Comparison of ENCODE assay signal across 8 cellular contexts in genomic region chr15:75508741-75509532, GRCh38. TPM values are rescaled to one million over a fixed set of nuclear protein-coding genes. Genes with fewer than 3 reads are reported as not detected.
DNase-seq lines count a peak whose midpoint lies in the region; ATAC-seq, FAIRE-seq and TF ChIP-seq lines count a peak whose summit lies in the region.

No MANE protein-coding gene starts in this region.

- H3K4me3 ChIP-seq in A549: no peak overlapping the region
- no peak overlapping the region for H3K4me3 ChIP-seq in naive thymus-derived CD4-positive, alpha-beta T cell (ENCODE audit: low read length)

- TF ChIP-seq CTCF in A549 (IDR thresholded peaks at IDR 0.05) (peak; percentile 63), chondrocyte (IDR thresholded peaks at IDR 0.05) (peak; percentile 81)

- FAIRE-seq in A549 (lab: Jason Lieb, UNC): no peak

- H3K27me3 ChIP-seq in naive thymus-derived CD4-positive, alpha-beta T cell (ENCODE audit: control insufficient read depth in 2 of 2, insufficient read depth in 2 of 2, low read length in 2 of 2): no peaks in the 10 kb centered on the region

- in situ Hi-C loops in G401 (cut with HindIII; ENCODE audit: low sequenced_read_pairs): no loop called here

- peaks cover 0 to 32% (median 8%) of the 10 kb centered on the region in 3 experiments for H3K36me3 ChIP-seq in naive thymus-derived CD4-positive, alpha-beta T cell (ENCODE audit: control insufficient read depth in 2 of 3, insufficient read depth in 3 of 3, low read length in 3 of 3)

- H3K27ac ChIP-seq in A549: no peak overlapping the region
- no peak overlapping the region for H3K27ac ChIP-seq in naive thymus-derived CD4-positive, alpha-beta T cell (ENCODE audit: low read depth, low read length)

- ATAC-seq in A549: peak; percentile 86 to 92
- ATAC-seq in naive thymus-derived CD4-positive, alpha-beta T cell: peak; percentile 37
- no peak for ATAC-seq in GM18909 (IDR thresholded peaks at IDR 0.05; ENCODE audit: poor library complexity, unreplicated experiment)

- DNase-seq in A549 (ENCODE audit: low read depth in 1 of 2, low spot score in 1 of 2): peak; percentile 33 to 70
- peak; percentile 20 for DNase-seq in G401 (ENCODE audit: low spot score)
- peak; percentile 39 for DNase-seq in NCI-H82 (lab: John Stamatoyannopoulos, UW)
- DNase-seq in chondrocyte (ENCODE audit: low spot score): no peak
- DNase-seq in naive thymus-derived CD4-positive, alpha-beta T cell: peak in 7 of 9 donors; percentile 38 to 65 (median 55)
- no peak for DNase-seq in SK-N-DZ (ENCODE audit: low spot score)
- DNase-seq in activated CD8-positive, alpha-beta memory T cell treated with anti-CD3 and anti-CD28 coated beads, Interleukin-2, amount 50 U/mL, for 4 hours: no peak

- CTCF ChIA-PET in A549 (lab: Yijun Ruan, JAX): interaction anchor here (0.7 to 3.4 kb wide), 49 partner anchors 8 to 334 kb away, joined by 3 to 21 read pairs (median 5); partner anchors contain the start of genes IMP3, PTPN9, SNUPN and UBE2Q2
- CTCF ChIA-PET in naive thymus-derived CD4-positive, alpha-beta T cell (lab: Charles Lee): interaction anchor here (0.6 to 3.9 kb wide), 10 partner anchors 9 to 201 kb away, joined by 3 to 31 read pairs (median 4); partner anchors contain the start of genes IMP3 and SNUPN

- H3K4me2 ChIP-seq in A549: no peak overlapping the region

- POLR2A ChIA-PET in A549 (lab: Yijun Ruan, JAX): interaction anchor here (0.6 to 1.5 kb wide), 7 partner anchors 23 to 141 kb away, joined by 3 to 15 read pairs (median 5); partner anchors contain the start of genes IMP3, MAN2C1 and SNUPN
- POLR2A ChIA-PET in naive thymus-derived CD4-positive, alpha-beta T cell (lab: Charles Lee): interaction anchor here (0.6 to 1.7 kb wide), 8 partner anchors 12 to 141 kb away, joined by 3 to 21 read pairs (median 4); partner anchors contain the start of genes IMP3, MAN2C1, PTPN9 and SNUPN

- TF ChIP-seq POLR2A in A549 (IDR thresholded peaks at IDR 0.05; ENCODE audit: low read length): no peak

- H3K4me3 Mint-ChIP-seq in chondrocyte (ENCODE audit: unreplicated experiment): no peak overlapping the region
- no peak overlapping the region for H3K4me3 Mint-ChIP-seq in naive thymus-derived CD4-positive, alpha-beta T cell

- no peaks in the 10 kb centered on the region for H3K27me3 Mint-ChIP-seq in chondrocyte (ENCODE audit: low read depth)
- no peaks in the 10 kb centered on the region for H3K27me3 Mint-ChIP-seq in naive thymus-derived CD4-positive, alpha-beta T cell

- no peaks in the 10 kb centered on the region for H3K4me1 Mint-ChIP-seq in chondrocyte (ENCODE audit: low read depth)
- H3K4me1 Mint-ChIP-seq in naive thymus-derived CD4-positive, alpha-beta T cell: peaks cover 0 to 5% (median 4%) of the 10 kb centered on the region in 7 donors

- TF ChIP-seq RAD21 in A549 (conservative IDR thresholded peaks at IDR 0.05 in 1 of 2, IDR thresholded peaks at IDR 0.05 in 1 of 2): peak; percentile 60 to 69

- peaks cover 12% of the 10 kb centered on the region for H3K36me3 Mint-ChIP-seq in chondrocyte (ENCODE audit: low read depth)
- H3K36me3 Mint-ChIP-seq in naive thymus-derived CD4-positive, alpha-beta T cell: peaks cover 0 to 16% (median 9%) of the 10 kb centered on the region in 5 donors

- WGBS in A549 (ENCODE audit: missing lambda C conversion rate): 66% methylated on average over 8 of the region's 8 CpGs

- H3K4me1 ChIP-seq in A549: no peaks in the 10 kb centered on the region
- no peaks in the 10 kb centered on the region for H3K4me1 ChIP-seq in naive thymus-derived CD4-positive, alpha-beta T cell (ENCODE audit: control insufficient read depth in 2 of 2, insufficient read depth in 2 of 2, low read length in 2 of 2)

- no peaks in the 10 kb centered on the region for H3K9me3 Mint-ChIP-seq in chondrocyte (ENCODE audit: low read depth)
- no peaks in the 10 kb centered on the region for H3K9me3 Mint-ChIP-seq in naive thymus-derived CD4-positive, alpha-beta T cell

- intact Hi-C loops in naive thymus-derived CD4-positive, alpha-beta T cell (cut with micrococcal nuclease): loop anchor here (1.0 to 2.0 kb wide), 6 partner anchors 54 to 174 kb away; partner anchors contain the start of genes IMP3 (in 1 of the 2), MAN2C1 (in 1 of the 2), PTPN9 (in 1 of the 2) and SNUPN (in 1 of the 2)

- no peak overlapping the region for H3K27ac Mint-ChIP-seq in chondrocyte (ENCODE audit: unreplicated experiment)
- H3K27ac Mint-ChIP-seq in naive thymus-derived CD4-positive, alpha-beta T cell: peak overlapping the region in 5 of 9 donors; percentile 2 to 31 (median 21)

- no peak for TF ChIP-seq EP300 in A549 (IDR thresholded peaks at IDR 0.05)

- H3K9me3 ChIP-seq in A549: no peaks in the 10 kb centered on the region
- no peaks in the 10 kb centered on the region for H3K9me3 ChIP-seq in naive thymus-derived CD4-positive, alpha-beta T cell (ENCODE audit: control insufficient read depth in 2 of 3, low read length in 3 of 3)

TF ChIP-seq in A549, 52 proteins besides CTCF, POLR2A, EP300 and RAD21:
- TF ChIP-seq KDM5A (IDR thresholded peaks at IDR 0.05) (no peak), CHD4 (IDR thresholded peaks at IDR 0.05; ENCODE audit: borderline replicate concordance) (no peak), PBX3 (IDR thresholded peaks at IDR 0.05) (no peak), NPAS2 (CRISPR knock-in tag; IDR thresholded peaks at IDR 0.05; ENCODE audit: borderline replicate concordance) (no peak), HES2 (IDR thresholded peaks at IDR 0.05) (no peak), BHLHE40 (IDR thresholded peaks at IDR 0.05; ENCODE audit: low read depth, low read length) (no peak), MYC (IDR thresholded peaks at IDR 0.05; ENCODE audit: borderline replicate concordance, low read length) (no peak), SMC3 (IDR thresholded peaks at IDR 0.05) (peak; percentile 76)

RNA-seq across cellular contexts. Expression of gene SIN3A, which starts 57.4 kb away (rescaled TPM):
- 46.8 and 48.7 TPM in 2 replicates for polyA plus RNA-seq in A549 (2011; rRNA removed)
- 30.7 and 42.3 TPM in 2 replicates for polyA plus RNA-seq in A549 (2012; cell fraction: cytosol; rRNA removed)
- 57.9 and 65.8 TPM in 2 replicates for polyA plus RNA-seq in A549 (2012; cell fraction: nucleus; rRNA removed)
- polyA plus RNA-seq in A549 (2017; fragmentation: RNase III; extraction: RNeasy Plus Mini Kit Qiagen cat#74134 plus additional on column Dnase treatment): 33.9 to 38.6 TPM (median 35.9 TPM) in 3 replicates
- polyA minus RNA-seq in A549 (2011; rRNA and poly(A)+ RNA removed): 104 TPM in 2 replicates
- 23.3 and 44.2 TPM in 2 replicates for total RNA-seq in G401 (2014; rRNA removed; shearing (Covaris generic))
- total RNA-seq in chondrocyte: 39.3 to 50.9 TPM (median 44.9 TPM) in 3 replicates
- total RNA-seq in naive thymus-derived CD4-positive, alpha-beta T cell: 100 to 1,000 TPM; 115 to 139 (median 130) TPM
- polyA plus RNA-seq in naive thymus-derived CD4-positive, alpha-beta T cell: 10 to 100 TPM; 18.0 to 22.2 TPM
- 22.4 and 23.1 TPM in 2 replicates for polyA plus RNA-seq in SK-N-DZ (2014; cell fraction: cytosol; rRNA removed)
- 8.6 and 18.7 TPM in 2 replicates for polyA plus RNA-seq in SK-N-DZ (2014; cell fraction: nucleus; rRNA removed)

Comparison
In these comparisons a context has a peak if more than half of its experiments do, and no peak if none do; other contexts are left out.
1. DNase-seq: peak in A549 (2 of 2), G401 (single experiment), NCI-H82 (single experiment) and naive thymus-derived CD4-positive, alpha-beta T cell (7 of 9); none in chondrocyte (single experiment), SK-N-DZ (single experiment) and activated CD8-positive, alpha-beta memory T cell treated with anti-CD3 and anti-CD28 coated beads, Interleukin-2, amount 50 U/mL, for 4 hours (single experiment).